ENCODE assay signal across 8 cellular contexts in genomic region chr17:56939869-56940484, GRCh38. TPM values are rescaled to one million over a fixed set of nuclear protein-coding genes. Genes with fewer than 3 reads are reported as not detected.
DNase-seq lines count a peak whose midpoint lies in the region; ATAC-seq and TF ChIP-seq lines count a peak whose summit lies in the region.

No MANE protein-coding gene starts in this region.

- H3K23ac ChIP-seq in H9 (ENCODE audit: insufficient read length, low read depth, low read length) = no peak overlapping the region

- H3K4me2 ChIP-seq in H9 (ENCODE audit: insufficient read depth, insufficient read length, low read length) = no peak overlapping the region

- H2AFZ ChIP-seq in H9 (ENCODE audit: low read length) = no peak overlapping the region

- no peaks in the 10 kb centered on the region for H3K9me3 Mint-ChIP-seq in H9
- H3K9me3 Mint-ChIP-seq in activated CD8-positive, alpha-beta T cell treated with anti-CD3 and anti-CD28 coated beads for 36 hours = no peaks in the 10 kb centered on the region

- no peaks in the 10 kb centered on the region for H3K27me3 Mint-ChIP-seq in H9 (ENCODE audit: low read depth)
- H3K27me3 Mint-ChIP-seq in activated CD8-positive, alpha-beta T cell treated with anti-CD3 and anti-CD28 coated beads for 36 hours = no peaks in the 10 kb centered on the region

- no peaks in the 10 kb centered on the region for H3K79me2 ChIP-seq in H9 (ENCODE audit: insufficient read depth, low read length)

- H2BK15ac ChIP-seq in H9 (ENCODE audit: low read depth, low read length) = no peak overlapping the region

- ATAC-seq in activated CD8-positive, alpha-beta T cell treated with anti-CD3 and anti-CD28 coated beads for 36 hours = peak; percentile 61
- peak; percentile 38 for ATAC-seq in Right ventricle myocardium superior (ENCODE audit: poor library complexity)
- no peak for ATAC-seq in GM21723 (IDR thresholded peaks at IDR 0.05; ENCODE audit: unreplicated experiment)

- no peak overlapping the region for H3K4me3 Mint-ChIP-seq in H9
- H3K4me3 Mint-ChIP-seq in activated CD8-positive, alpha-beta T cell treated with anti-CD3 and anti-CD28 coated beads for 36 hours = no peak overlapping the region

- no peak overlapping the region for H3K14ac ChIP-seq in H9 (ENCODE audit: insufficient read depth, low read length)

- no peak overlapping the region for H2BK5ac ChIP-seq in H9 (ENCODE audit: insufficient read length, low read length)

- no peak overlapping the region for H3T11ph ChIP-seq in H9 (ENCODE audit: low read length)

- POLR2A ChIA-PET in activated CD8-positive, alpha-beta T cell treated with anti-CD3 and anti-CD28 coated beads for 36 hours (lab: Charles Lee) = interaction anchor here (1.0 kb wide), 1 partner anchor 26 kb away, joined by 3 read pairs; the partner anchor contains the start of gene TRIM25

- no peaks in the 10 kb centered on the region for H3K9me3 ChIP-seq in H9 (ENCODE audit: control insufficient read depth, low read depth, low read length)

- H4K20me1 ChIP-seq in H9 (ENCODE audit: control insufficient read depth, insufficient read depth, insufficient read length) = no peaks in the 10 kb centered on the region

- no peak overlapping the region for H4K91ac ChIP-seq in H9 (ENCODE audit: insufficient read length, low read depth, low read length)

- no peaks in the 10 kb centered on the region for H3K4me1 Mint-ChIP-seq in H9
- H3K4me1 Mint-ChIP-seq in activated CD8-positive, alpha-beta T cell treated with anti-CD3 and anti-CD28 coated beads for 36 hours (ENCODE audit: low read depth) = peaks cover 16% of the 10 kb centered on the region

- no peak overlapping the region for H3K4ac ChIP-seq in H9 (ENCODE audit: low read depth, low read length)

- H3K9ac ChIP-seq in H9 (ENCODE audit: extremely low read depth, insufficient read length, low read length) = no peak overlapping the region

- CTCF ChIA-PET in activated CD8-positive, alpha-beta T cell treated with anti-CD3 and anti-CD28 coated beads for 36 hours (lab: Charles Lee) = interaction anchor here (0.6 to 2.2 kb wide), 25 partner anchors 10 to 313 kb away, joined by 3 to 17 read pairs (median 4); partner anchors contain the start of gene TRIM25

- no peak overlapping the region for H3K56ac ChIP-seq in H9 (ENCODE audit: insufficient read length, low read depth, low read length)

- no peak overlapping the region for H2BK20ac ChIP-seq in H9 (ENCODE audit: low read depth, low read length, poor library complexity, severe bottlenecking)

- H3K27ac ChIP-seq in H9 (ENCODE audit: insufficient read length, low read depth, low read length) = no peak overlapping the region

- H2BK12ac ChIP-seq in H9 (ENCODE audit: insufficient read length, low read depth, low read length) = no peak overlapping the region

- peaks cover 47 to 83% (median 79%) of the 10 kb centered on the region in 3 experiments for H3K36me3 Mint-ChIP-seq in H9 (ENCODE audit: insufficient read depth in 1 of 3, low read depth in 3 of 3)
- peaks cover 49% of the 10 kb centered on the region for H3K36me3 Mint-ChIP-seq in activated CD8-positive, alpha-beta T cell treated with anti-CD3 and anti-CD28 coated beads for 36 hours (ENCODE audit: low read depth)

- no peak overlapping the region for H2BK120ac ChIP-seq in H9 (ENCODE audit: low read depth, low read length, poor library complexity, severe bottlenecking)

- no peaks in the 10 kb centered on the region for H3K79me1 ChIP-seq in H9 (ENCODE audit: insufficient read depth, low read depth, low read length, poor library complexity, severe bottlenecking)

- no peak overlapping the region for H3K18ac ChIP-seq in H9 (ENCODE audit: insufficient read length, low read depth, low read length)

- H4K8ac ChIP-seq in H9 (replicated peaks; ENCODE audit: insufficient read length, low read depth, low read length) = no peak overlapping the region

- H3K4me1 ChIP-seq in H9 (ENCODE audit: insufficient read depth, low read length) = no peaks in the 10 kb centered on the region

- DNase-seq in DMS153 treated with DMSO at 0.1 percent for 48 hours (lab: John Stamatoyannopoulos, UW; ENCODE audit: unreplicated experiment) (peak; percentile 38), H9 (no peak), NCI-H226 (peak; percentile 30), Right ventricle myocardium superior (no peak), renal cortical epithelial cell (ENCODE audit: low read depth) (peak; percentile 50), NCI-H1048 (lab: John Stamatoyannopoulos, UW) (no peak)
- no peak for DNase-seq in activated CD8-positive, alpha-beta T cell treated with anti-CD3 and anti-CD28 coated beads for 36 hours

- no peak overlapping the region for H4K5ac ChIP-seq in H9 (ENCODE audit: insufficient read length, low read depth, low read length)

- no CpG with 5 or more reads among the region's 11 CpGs for WGBS in H9 (ENCODE audit: extremely low coverage, insufficient read length, low lambda C conversion rate)

- TF ChIP-seq CTCF in H9 (conservative IDR thresholded peaks at IDR 0.05) = peak; percentile 82
- peak; percentile 89 for TF ChIP-seq CTCF in activated CD8-positive, alpha-beta T cell treated with anti-CD3 and anti-CD28 coated beads for 36 hours (IDR thresholded peaks at IDR 0.05)

- H2AK5ac ChIP-seq in H9 (ENCODE audit: insufficient read length, low read length) = no peak overlapping the region

- H3K23me2 ChIP-seq in H9 (ENCODE audit: insufficient read length, low read depth, low read length, poor library complexity, severe bottlenecking) = no peaks in the 10 kb centered on the region

- no peaks in the 10 kb centered on the region for H3K27me3 ChIP-seq in H9 (ENCODE audit: insufficient read depth, low read length)

- intact Hi-C loops in activated CD8-positive, alpha-beta T cell treated with anti-CD3 and anti-CD28 coated beads for 36 hours (cut with micrococcal nuclease) = loop anchor here (5.0 kb wide), 1 partner anchor 123 kb away; no protein-coding TSS in a partner anchor
- intact Hi-C loops in Right ventricle myocardium superior (cut with DNase I) = loop anchor here (2.0 kb wide), 1 partner anchor 121 kb away; no protein-coding TSS in a partner anchor

- peak overlapping the region in 2 of 3 experiments; percentile 58 to 59; a peak in 4 of 7 replicates for H3K27ac Mint-ChIP-seq in H9
- H3K27ac Mint-ChIP-seq in activated CD8-positive, alpha-beta T cell treated with anti-CD3 and anti-CD28 coated beads for 36 hours = no peak overlapping the region

RNA-seq across cellular contexts. Expression of gene COIL, which starts 20.9 kb away (rescaled TPM):
- total RNA-seq in H9 (2021) = 21.5 and 22.2 TPM in 2 replicates
- 10 to 100 TPM; 19.5 to 20.8 TPM for total RNA-seq in activated CD8-positive, alpha-beta T cell treated with anti-CD3 and anti-CD28 coated beads for 36 hours
- total RNA-seq in Right ventricle myocardium superior = 8.0 TPM
- total RNA-seq in renal cortical epithelial cell = 14.8 and 15.9 TPM in 2 replicates

RNA-seq across cellular contexts. Expression of gene TRIM25, which starts 26.1 kb away (rescaled TPM):
- total RNA-seq in H9 (2021) = 32.5 and 34.6 TPM in 2 replicates
- 10 to 100 TPM; 94.2 to 95.6 TPM for total RNA-seq in activated CD8-positive, alpha-beta T cell treated with anti-CD3 and anti-CD28 coated beads for 36 hours
- total RNA-seq in Right ventricle myocardium superior = 15.4 TPM
- 24.3 and 27.7 TPM in 2 replicates for total RNA-seq in renal cortical epithelial cell

RNA-seq across cellular contexts. Expression of gene SCPEP1, which starts 38.0 kb away (rescaled TPM):
- 27.1 and 29.6 TPM in 2 replicates for total RNA-seq in H9 (2021)
- total RNA-seq in activated CD8-positive, alpha-beta T cell treated with anti-CD3 and anti-CD28 coated beads for 36 hours = 10 to 100 TPM; 16.0 to 17.8 TPM
- total RNA-seq in Right ventricle myocardium superior = 88.4 TPM
- total RNA-seq in renal cortical epithelial cell = 14.6 and 21.6 TPM in 2 replicates

Comparison
In these comparisons a context has a peak if more than half of its experiments do, and no peak if none do; other contexts are left out.
1. DNase-seq: peak in DMS153 treated with DMSO at 0.1 percent for 48 hours (single experiment), NCI-H226 (single experiment) and renal cortical epithelial cell (single experiment); none in H9 (single experiment), activated CD8-positive, alpha-beta T cell treated with anti-CD3 and anti-CD28 coated beads for 36 hours (single experiment), Right ventricle myocardium superior (single experiment) and NCI-H1048 (single experiment).